Comparison of ENCODE assay signal across 13 cellular contexts in genomic region chr11:20913113-20913512, GRCh38.
"Had no signal": no experiment of that assay in that cellular context is flagged by ENCODE, and none has a peak within 500 bp of the region (broad histone marks: within the 10 kb centered on the region; RNA-seq: fewer than 3 reads in every experiment).

No MANE protein-coding gene starts in this region.

- H3K4me3 Mint-ChIP-seq: activated CD4-positive, alpha-beta T cell treated with anti-CD3 and anti-CD28 coated beads, Interleukin-2, amount 10 ng/mL, durations not matched to agents 24 days and 14 days; activated CD8-positive, alpha-beta T cell treated with anti-CD3 and anti-CD28 coated beads, Interleukin-2, amount 10 ng/mL, durations not matched to agents 7 days and 5 days; effector memory CD8-positive, alpha-beta T cell; stimulated activated naive CD8-positive, alpha-beta T cell treated with anti-CD3 and anti-CD28 coated beads, Interleukin-15, Interleukin-2, amounts not matched to agents 100 ng/mL and 50 ng/mL, for 24 hours; T-helper 2 cell treated with Interferon-gamma antibody and Interleukin-4, amounts not matched to agents 5 μg/mL and 100 μg/mL, for 36 hours had no signal

- H3K27ac Mint-ChIP-seq: activated CD4-positive, alpha-beta T cell treated with anti-CD3 and anti-CD28 coated beads, Interleukin-2, amount 10 ng/mL, durations not matched to agents 24 days and 14 days; activated CD8-positive, alpha-beta T cell treated with anti-CD3 and anti-CD28 coated beads, Interleukin-2, amount 10 ng/mL, durations not matched to agents 7 days and 5 days; effector memory CD8-positive, alpha-beta T cell; stimulated activated naive CD8-positive, alpha-beta T cell treated with anti-CD3 and anti-CD28 coated beads, Interleukin-15, Interleukin-2, amounts not matched to agents 100 ng/mL and 50 ng/mL, for 24 hours; T-helper 2 cell treated with Interferon-gamma antibody and Interleukin-4, amounts not matched to agents 5 μg/mL and 100 μg/mL, for 36 hours had no signal

- ATAC-seq: activated CD8-positive, alpha-beta T cell treated with anti-CD3 and anti-CD28 coated beads, Interleukin-2, amount 10 ng/mL, durations not matched to agents 7 days and 5 days; effector memory CD8-positive, alpha-beta T cell; foreskin keratinocyte had no signal

- H3K9me3 Mint-ChIP-seq: activated CD4-positive, alpha-beta T cell treated with anti-CD3 and anti-CD28 coated beads, Interleukin-2, amount 10 ng/mL, durations not matched to agents 24 days and 14 days; stimulated activated naive CD8-positive, alpha-beta T cell treated with anti-CD3 and anti-CD28 coated beads, Interleukin-15, Interleukin-2, amounts not matched to agents 100 ng/mL and 50 ng/mL, for 24 hours; T-helper 2 cell treated with Interferon-gamma antibody and Interleukin-4, amounts not matched to agents 5 μg/mL and 100 μg/mL, for 36 hours had no signal

- DNase-seq: activated CD4-positive, alpha-beta T cell treated with anti-CD3 and anti-CD28 coated beads, Interleukin-2, amount 10 ng/mL, durations not matched to agents 24 days and 14 days; activated CD4-positive, CD25-positive, alpha-beta regulatory T cell; activated CD8-positive, alpha-beta memory T cell treated with anti-CD3 and anti-CD28 coated beads, Interleukin-2, amount 50 U/mL, for 48 hours; activated CD8-positive, alpha-beta T cell treated with anti-CD3 and anti-CD28 coated beads, Interleukin-2, amount 10 ng/mL, durations not matched to agents 7 days and 5 days; dermis blood vessel endothelial cell; effector memory CD8-positive, alpha-beta T cell; foreskin keratinocyte; midbrain; sigmoid colon; spleen; trophoblast cell had no signal

- H3K27me3 Mint-ChIP-seq: activated CD4-positive, alpha-beta T cell treated with anti-CD3 and anti-CD28 coated beads, Interleukin-2, amount 10 ng/mL, durations not matched to agents 24 days and 14 days; effector memory CD8-positive, alpha-beta T cell; stimulated activated naive CD8-positive, alpha-beta T cell treated with anti-CD3 and anti-CD28 coated beads, Interleukin-15, Interleukin-2, amounts not matched to agents 100 ng/mL and 50 ng/mL, for 24 hours had no signal

- H3K4me1 Mint-ChIP-seq: activated CD4-positive, alpha-beta T cell treated with anti-CD3 and anti-CD28 coated beads, Interleukin-2, amount 10 ng/mL, durations not matched to agents 24 days and 14 days had no signal
